Comparison of ENCODE assay signal across 1 cellular context in genomic region chr6:110476046-110476849, GRCh38.
TF ChIP-seq lines count a peak whose summit lies in the region.

TSS of gene SLC22A16 (minus strand) at chr6:110476613. CDS start at chr6:110476574, 39 bp downstream.

TF ChIP-seq in GM23338, 12 proteins besides CTCF, POLR2A, EP300 and RAD21 (continued from another document):
- TF ChIP-seq REST (IDR thresholded peaks at IDR 0.05; ENCODE audit: unreplicated experiment) (no peak), NANOG (IDR thresholded peaks at IDR 0.05; ENCODE audit: borderline replicate concordance) (no peak), EZH2phosphoT487 (IDR thresholded peaks at IDR 0.05; ENCODE audit: unreplicated experiment) (no peak), ZNF462 (CRISPR knock-in tag; IDR thresholded peaks at IDR 0.05) (no peak), CREB1 (CRISPR knock-in tag; IDR thresholded peaks at IDR 0.05; ENCODE audit: low read depth) (no peak), ETS1 (IDR thresholded peaks at IDR 0.05) (no peak), STAT1 (IDR thresholded peaks at IDR 0.05; ENCODE audit: unreplicated experiment) (no peak)
